In the genomic region with DNA sequence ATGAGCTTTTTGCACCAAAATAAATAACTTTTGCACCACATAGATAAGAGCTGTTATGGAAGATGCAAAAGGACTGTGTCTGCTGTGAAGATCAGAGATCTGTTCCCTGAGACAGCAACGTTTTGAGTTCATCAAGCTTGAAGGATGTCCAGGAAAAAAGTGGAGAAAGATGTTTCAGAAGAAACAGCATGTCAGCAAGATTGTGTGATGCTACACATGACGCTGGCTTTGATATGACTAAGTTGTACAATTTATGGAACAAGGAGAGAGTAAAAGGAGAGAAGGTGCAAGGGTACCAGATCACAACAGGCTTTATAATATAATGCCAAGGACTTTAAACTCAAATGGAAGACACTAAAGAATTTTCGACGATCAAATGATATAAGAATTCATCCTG, we compare ENCODE assay signal across 19 cellular contexts. TPM values are rescaled to one million over a fixed set of nuclear protein-coding genes. Genes with fewer than 3 reads are reported as not detected.
"Had no signal": no experiment of that assay in that cellular context is flagged by ENCODE, and none has a peak within 500 bp of the region (broad histone marks: within the 10 kb centered on the region; RNA-seq: fewer than 3 reads in every experiment).

No MANE protein-coding gene starts in this region.

- H3K27me3 ChIP-seq: upper lobe of right lung had no signal

- FAIRE-seq: bronchial epithelial cell, endometrium had no signal

- ATAC-seq: activated CD4-positive, alpha-beta T cell treated with anti-CD3 and anti-CD28 coated beads for 36 hours; activated T-cell treated with anti-CD3 and anti-CD28 coated beads, Interleukin-2, amount 50 U/mL, for 72 hours; naive thymus-derived CD4-positive, alpha-beta T cell had no signal

- H3K4me3 ChIP-seq: lower lobe of right lung, spleen, thoracic aorta, upper lobe of right lung had no signal

- DNase-seq: activated B cell treated with CpG ODN at 0.5 μM for 24 hours; activated CD4-positive, alpha-beta memory T cell treated with anti-CD3 and anti-CD28 coated beads for 36 hours; activated CD4-positive, alpha-beta T cell treated with anti-CD3 and anti-CD28 coated beads for 36 hours; activated effector memory CD4-positive, alpha-beta T cell treated with Interleukin-2 at 50 U/mL for 16 hours; activated naive CD4-positive, alpha-beta T cell treated with anti-CD3 and anti-CD28 coated beads, Interleukin-2, amount 10 ng/mL, durations not matched to agents 7 days and 5 days; activated T-cell treated with anti-CD3 and anti-CD28 coated beads, Interleukin-2, amount 50 U/mL, for 72 hours; effector CD4-positive, alpha-beta T cell; islet precursor cell; left colon; lower lobe of right lung; naive thymus-derived CD4-positive, alpha-beta T cell; spleen; stimulated activated CD4-positive, alpha-beta T cell treated with anti-CD3 and anti-CD28 coated beads, Interleukin-4, amount 100 ng/mL, for 1 hour; stimulated activated naive CD4-positive, alpha-beta T cell; T1000; upper lobe of right lung had no signal

- H3K9me3 ChIP-seq: lower lobe of right lung, spleen, thoracic aorta, upper lobe of right lung had no signal

- H3K27ac ChIP-seq: lower lobe of right lung, thoracic aorta, upper lobe of right lung had no signal

- H3K36me3 ChIP-seq: lower lobe of right lung, spleen, thoracic aorta, upper lobe of right lung had no signal

RNA-seq across cellular contexts. Expression of a gene that starts 16.6 kb away (rescaled TPM):
- total RNA-seq: activated CD4-positive, alpha-beta memory T cell treated with anti-CD3 and anti-CD28 coated beads for 36 hours; naive thymus-derived CD4-positive, alpha-beta T cell had no signal
- polyA plus RNA-seq: naive thymus-derived CD4-positive, alpha-beta T cell had no signal
